ENCODE assay signal across 12 cellular contexts in the genomic region with DNA sequence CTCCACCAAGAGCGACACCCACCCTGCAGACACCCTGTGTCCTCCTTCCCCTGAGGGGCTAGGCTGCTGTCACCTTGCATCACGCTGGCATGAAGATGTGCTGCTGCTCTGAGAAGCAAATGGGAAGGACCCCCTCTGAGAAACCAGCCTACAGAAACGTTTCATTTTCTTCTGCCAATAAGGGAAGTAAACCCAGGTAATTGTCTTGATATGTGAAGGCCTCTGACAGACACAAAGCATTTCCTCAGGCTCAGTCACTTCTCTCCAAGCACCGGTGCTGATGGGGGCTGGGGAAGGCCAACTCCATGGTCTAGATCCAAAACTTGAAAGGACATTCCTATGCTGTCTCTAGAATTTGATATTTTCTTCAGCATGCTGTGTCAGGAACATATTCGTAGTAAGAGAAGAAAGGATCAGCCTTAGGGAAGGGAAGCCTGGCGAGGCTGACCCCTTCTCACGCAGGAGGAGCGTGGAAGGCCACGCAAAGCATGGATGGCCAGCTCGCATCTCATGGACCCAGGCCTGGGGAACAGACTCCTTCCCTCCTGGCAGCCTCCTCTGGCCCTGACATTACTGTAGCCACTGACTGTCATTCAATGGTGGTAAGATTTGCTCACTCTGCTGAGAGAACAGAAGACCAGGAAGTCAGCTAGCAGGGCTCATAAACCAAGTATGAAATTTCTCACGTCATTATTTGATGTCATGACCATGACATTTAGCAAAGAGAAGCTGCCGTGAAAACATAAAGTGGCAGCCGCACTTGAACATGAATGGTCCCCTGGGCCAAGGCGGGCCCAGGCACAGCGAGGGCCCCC. TPM values are rescaled to one million over a fixed set of nuclear protein-coding genes. Genes with fewer than 3 reads are reported as not detected.
DNase-seq lines count a peak whose midpoint lies in the region; ATAC-seq and TF ChIP-seq lines count a peak whose summit lies in the region.
"Had no signal": no experiment of that assay in that cellular context is flagged by ENCODE, and none has a peak within 500 bp of the region (broad histone marks: within the 10 kb centered on the region; RNA-seq: fewer than 3 reads in every experiment).

No MANE protein-coding gene starts in this region.

- H3K9me3 ChIP-seq in heart right ventricle (no peaks in the 10 kb centered on the region), vagina (no peaks in the 10 kb centered on the region)

- intact Hi-C loops in heart right ventricle (cut with DNase I) (loop anchor here in 1 of 10 donors (2.0 kb wide), 1 partner anchor 17 kb away; no protein-coding TSS in a partner anchor), Right ventricle myocardium superior (cut with DNase I) (no loop called here), vagina (cut with DNase I) (no loop called here)

- TF ChIP-seq POLR2A in vagina (IDR thresholded peaks at IDR 0.05): no peak

- H3K27ac ChIP-seq in heart right ventricle: peak overlapping the region in 9 of 10 donors; percentile 76 to 98 (median 91)
- H3K27ac ChIP-seq in caudate nucleus (ENCODE audit: low read depth, low read length): peak overlapping the region; percentile 75
- H3K27ac ChIP-seq in vagina: peak overlapping the region; percentile 6

- H3K4me1 Mint-ChIP-seq in neural crest cell: peaks cover 60% of the 10 kb centered on the region

- H3K27me3 ChIP-seq in heart right ventricle (no peaks in the 10 kb centered on the region), vagina (no peaks in the 10 kb centered on the region)

- H3K4me1 ChIP-seq in heart right ventricle: peaks cover 69 to 100% (median 93%) of the 10 kb centered on the region in 9 donors
- H3K4me1 ChIP-seq in vagina: peaks cover 83% of the 10 kb centered on the region

- H3K4me3 ChIP-seq in heart right ventricle (no peak overlapping the region), vagina (no peak overlapping the region)

- DNase-seq in heart right ventricle: no peak
- DNase-seq in Right ventricle myocardium superior: no peak
- no peak for DNase-seq in caudate nucleus (lab: John Stamatoyannopoulos, UW)
- DNase-seq in neural crest cell (ENCODE audit: low read depth, low spot score): no peak
- no peak for DNase-seq in vagina (ENCODE audit: extremely low spot score in 2 of 2)
- no peak for DNase-seq in T1000 (lab: John Stamatoyannopoulos, UW)
- DNase-seq: activated CD4-positive, CD25-positive, alpha-beta regulatory T cell; COR-L47; NCI-H82 had no signal

- H3K36me3 Mint-ChIP-seq in neural crest cell (ENCODE audit: low read depth): no peaks in the 10 kb centered on the region

- TF ChIP-seq CTCF in heart right ventricle (IDR thresholded peaks at IDR 0.05) (no peak), neural crest cell (conservative IDR thresholded peaks at IDR 0.05) (no peak), vagina (IDR thresholded peaks at IDR 0.05) (no peak)

- no peaks in the 10 kb centered on the region for H3K36me3 ChIP-seq in heart right ventricle
- H3K36me3 ChIP-seq in vagina: no peaks in the 10 kb centered on the region

- ATAC-seq in heart right ventricle (no peak), Right ventricle myocardium superior (ENCODE audit: poor library complexity) (no peak), esophagus mucosa (no peak), HG02870 (IDR thresholded peaks at IDR 0.05; ENCODE audit: unreplicated experiment) (no peak)

- no peak overlapping the region for H3K4me3 Mint-ChIP-seq in neural crest cell

- H3K27ac Mint-ChIP-seq in neural crest cell (ENCODE audit: unreplicated experiment): peak overlapping the region; percentile 75

- H3K9me3 Mint-ChIP-seq in neural crest cell: no peaks in the 10 kb centered on the region

- 70 to 76% methylated on average over 15 of the region's 15 CpGs for WGBS in heart right ventricle, 2 donors

- no peaks in the 10 kb centered on the region for H3K27me3 Mint-ChIP-seq in neural crest cell (ENCODE audit: low read depth)

RNA-seq across cellular contexts. Expression of gene ACSS1, which starts 20.4 kb away (rescaled TPM):
- total RNA-seq in heart right ventricle: 100 to 1,000 TPM in 3 of 10 donors, 10 to 100 TPM in 7; 72.5 to 114 (median 87.4) TPM
- polyA plus RNA-seq in heart right ventricle: 10 to 100 TPM; 29.7 to 62.2 TPM
- 143 TPM for total RNA-seq in Right ventricle myocardium superior
- total RNA-seq in neural crest cell: 13.1 and 14.0 TPM in 2 replicates
- 26.3 TPM for total RNA-seq in vagina
- total RNA-seq in esophagus mucosa: 6.7 TPM

RNA-seq across cellular contexts. Expression of gene VSX1, which starts 44.4 kb away (rescaled TPM):
- total RNA-seq in heart right ventricle (under 1 TPM in 8 of 10 donors, not detected in 2; 0.20 to 0.79 (median 0.42) TPM), Right ventricle myocardium superior (0.30 TPM), neural crest cell (3.8 and 4.2 TPM in 2 replicates), vagina (not detected), esophagus mucosa (not detected)
- polyA plus RNA-seq in heart right ventricle: under 1 TPM; 0.16 to 0.37 TPM
- total RNA-seq: omental fat pad had no signal

RNA-seq across cellular contexts. Expression of gene APMAP, which starts 44.9 kb away (rescaled TPM):
- total RNA-seq in heart right ventricle (10 to 100 TPM; 22.5 to 44.6 (median 33.1) TPM), Right ventricle myocardium superior (23.2 TPM), neural crest cell (85.0 and 88.6 TPM in 2 replicates), vagina (29.7 TPM), esophagus mucosa (26.1 TPM)
- 10 to 100 TPM; 15.3 to 48.5 TPM for polyA plus RNA-seq in heart right ventricle

Comparison
In these comparisons a context has a peak if more than half of its experiments do, and no peak if none do; other contexts are left out.
1. H3K27ac ChIP-seq: peak in every context shown above with its lines; median percentile 91 in heart right ventricle; 75 in caudate nucleus; 6 in vagina.